23 cellular contexts compared by ENCODE assay signal in genomic region chr10:110962443-110962842, GRCh38. TPM values are rescaled to one million over a fixed set of nuclear protein-coding genes. Genes with fewer than 3 reads are reported as not detected.
DNase-seq lines count a peak whose midpoint lies in the region; ATAC-seq, FAIRE-seq and TF ChIP-seq lines count a peak whose summit lies in the region.
"Had no signal": no experiment of that assay in that cellular context is flagged by ENCODE, and none has a peak within 500 bp of the region (broad histone marks: within the 10 kb centered on the region; RNA-seq: fewer than 3 reads in every experiment).

No MANE protein-coding gene starts in this region.

- no peak overlapping the region for H3K27ac ChIP-seq in pancreas
- H3K27ac ChIP-seq in naive thymus-derived CD4-positive, alpha-beta T cell (ENCODE audit: low read depth, low read length), result no peak overlapping the region
- no peak overlapping the region for H3K27ac ChIP-seq in CD4-positive, alpha-beta T cell (ENCODE audit: low read depth, low read length)
- H3K27ac ChIP-seq: 22Rv1 had no signal

- no peaks in the 10 kb centered on the region for H3K9me3 ChIP-seq in pancreas
- H3K9me3 ChIP-seq in naive thymus-derived CD4-positive, alpha-beta T cell (ENCODE audit: control insufficient read depth in 2 of 3, low read length in 3 of 3), result no peaks in the 10 kb centered on the region
- H3K9me3 ChIP-seq in CD4-positive, alpha-beta T cell (ENCODE audit: control insufficient read depth, low read length), result no peaks in the 10 kb centered on the region
- H3K9me3 ChIP-seq: MG63 had no signal

- peaks cover 12% of the 10 kb centered on the region for H3K4me1 Mint-ChIP-seq in activated T-cell treated with anti-CD3 and anti-CD28 coated beads, Interleukin-2, amount 50 U/mL, for 72 hours (ENCODE audit: low read depth)
- H3K4me1 Mint-ChIP-seq in IgD-negative memory B cell (peaks cover 54 to 61% (median 59%) of the 10 kb centered on the region in 3 donors), memory B cell (peaks cover 34% of the 10 kb centered on the region)
- H3K4me1 Mint-ChIP-seq in naive thymus-derived CD4-positive, alpha-beta T cell, result peaks cover 11 to 90% (median 71%) of the 10 kb centered on the region in 7 donors
- H3K4me1 Mint-ChIP-seq in CD4-positive, alpha-beta T cell (ENCODE audit: low read depth), result peaks cover 75% of the 10 kb centered on the region

- H3K27me3 Mint-ChIP-seq in activated T-cell treated with anti-CD3 and anti-CD28 coated beads, Interleukin-2, amount 50 U/mL, for 72 hours (ENCODE audit: low read depth), result no peaks in the 10 kb centered on the region
- H3K27me3 Mint-ChIP-seq in IgD-negative memory B cell (no peaks in the 10 kb centered on the region), memory B cell (no peaks in the 10 kb centered on the region)
- no peaks in the 10 kb centered on the region for H3K27me3 Mint-ChIP-seq in naive thymus-derived CD4-positive, alpha-beta T cell
- no peaks in the 10 kb centered on the region for H3K27me3 Mint-ChIP-seq in CD4-positive, alpha-beta T cell

- intact Hi-C loops in pancreas (cut with DNase I), result no loop called here
- intact Hi-C loops in naive thymus-derived CD4-positive, alpha-beta T cell (cut with micrococcal nuclease), result loop anchor here in 1 of 2 donors (2.0 kb wide), 1 partner anchor 14 kb away; no protein-coding TSS in a partner anchor
- intact Hi-C loops in CD4-positive, alpha-beta T cell (cut with DNase I, micrococcal nuclease), result no loop called here

- peaks cover 0 to 1% of the 10 kb centered on the region in 2 donors for H3K36me3 Mint-ChIP-seq in activated T-cell treated with anti-CD3 and anti-CD28 coated beads, Interleukin-2, amount 50 U/mL, for 72 hours (ENCODE audit: insufficient read depth in 2 of 2)
- peaks cover 11% of the 10 kb centered on the region for H3K36me3 Mint-ChIP-seq in IgD-negative memory B cell
- peaks cover 17% of the 10 kb centered on the region for H3K36me3 Mint-ChIP-seq in memory B cell
- H3K36me3 Mint-ChIP-seq in naive thymus-derived CD4-positive, alpha-beta T cell, result peaks cover 0 to 31% (median 13%) of the 10 kb centered on the region in 5 donors
- H3K36me3 Mint-ChIP-seq in CD4-positive, alpha-beta T cell (ENCODE audit: low read depth), result peaks cover 22% of the 10 kb centered on the region

- H3K27ac Mint-ChIP-seq in activated T-cell treated with anti-CD3 and anti-CD28 coated beads, Interleukin-2, amount 50 U/mL, for 72 hours, result peak overlapping the region; percentile 6
- H3K27ac Mint-ChIP-seq in IgD-negative memory B cell (peak overlapping the region in 2 of 3 donors; percentile 62 to 81), memory B cell (peak overlapping the region; percentile 63)
- peak overlapping the region in 1 of 9 donors; percentile 1 for H3K27ac Mint-ChIP-seq in naive thymus-derived CD4-positive, alpha-beta T cell
- H3K27ac Mint-ChIP-seq in CD4-positive, alpha-beta T cell, result no peak overlapping the region
- H3K27ac Mint-ChIP-seq: HFFc6 had no signal

- no peaks in the 10 kb centered on the region for H3K36me3 ChIP-seq in pancreas
- no peaks in the 10 kb centered on the region for H3K36me3 ChIP-seq in naive thymus-derived CD4-positive, alpha-beta T cell (ENCODE audit: control insufficient read depth in 2 of 3, insufficient read depth in 3 of 3, low read length in 3 of 3)

- no peak for DNase-seq in activated T-cell treated with anti-CD3 and anti-CD28 coated beads, Interleukin-2, amount 50 U/mL, for 72 hours
- no peak for DNase-seq in activated T-cell treated with anti-CD3 and anti-CD28 coated beads for 4 hours
- no peak for DNase-seq in memory B cell (ENCODE audit: low spot score in 2 of 2)
- no peak for DNase-seq in pancreas
- DNase-seq in naive thymus-derived CD4-positive, alpha-beta T cell, result no peak
- DNase-seq in CD4-positive, alpha-beta T cell, result no peak
- DNase-seq: COR-L47; DMS 273 treated with DMSO at 0.1 percent for 48 hours; HFFc6; IMR-90; Kasumi-1; MG63; NCI-H1048; NCI-H1436 treated with DMSO at 0.1 percent for 48 hours; NCI-H2029 treated with DMSO at 0.1 percent for 48 hours; NCI-H2171; NCI-H748 treated with DMSO at 0.1 percent for 48 hours; NK-92 treated with Interleukin-12 subunit alpha and Interleukin-12 subunit beta, amount 100 ng/mL, for 24 hours; Right ventricle myocardium superior had no signal

- H3K4me3 Mint-ChIP-seq in activated T-cell treated with anti-CD3 and anti-CD28 coated beads, Interleukin-2, amount 50 U/mL, for 72 hours, result no peak overlapping the region
- H3K4me3 Mint-ChIP-seq in IgD-negative memory B cell (peak overlapping the region in 2 of 4 donors; percentile 15 to 56), memory B cell (no peak overlapping the region)
- peak overlapping the region in 3 of 10 donors; percentile 2 to 7 (median 4) for H3K4me3 Mint-ChIP-seq in naive thymus-derived CD4-positive, alpha-beta T cell
- H3K4me3 Mint-ChIP-seq in CD4-positive, alpha-beta T cell, result no peak overlapping the region
- H3K4me3 Mint-ChIP-seq: HFFc6 had no signal

- no peak for TF ChIP-seq CTCF in pancreas (IDR thresholded peaks at IDR 0.05)
- no peak for TF ChIP-seq CTCF in CD4-positive, alpha-beta T cell (IDR thresholded peaks at IDR 0.05)

- 72 to 79% methylated on average over 2 of the region's 2 CpGs for WGBS in pancreas, 2 donors

- no peaks in the 10 kb centered on the region for H3K9me3 Mint-ChIP-seq in activated T-cell treated with anti-CD3 and anti-CD28 coated beads, Interleukin-2, amount 50 U/mL, for 72 hours
- no peaks in the 10 kb centered on the region for H3K9me3 Mint-ChIP-seq in IgD-negative memory B cell
- no peaks in the 10 kb centered on the region for H3K9me3 Mint-ChIP-seq in memory B cell
- H3K9me3 Mint-ChIP-seq in naive thymus-derived CD4-positive, alpha-beta T cell, result no peaks in the 10 kb centered on the region
- H3K9me3 Mint-ChIP-seq in CD4-positive, alpha-beta T cell, result no peaks in the 10 kb centered on the region
- H3K9me3 Mint-ChIP-seq: HFFc6 had no signal

- H3K27me3 ChIP-seq in pancreas, result no peaks in the 10 kb centered on the region
- no peaks in the 10 kb centered on the region for H3K27me3 ChIP-seq in naive thymus-derived CD4-positive, alpha-beta T cell (ENCODE audit: control insufficient read depth in 2 of 2, insufficient read depth in 2 of 2, low read length in 2 of 2)
- no peaks in the 10 kb centered on the region for H3K27me3 ChIP-seq in CD4-positive, alpha-beta T cell (ENCODE audit: control insufficient read depth, insufficient read depth, low read length)
- H3K27me3 ChIP-seq: MG63 had no signal

- FAIRE-seq in pancreas (lab: Jason Lieb, UNC), result no peak
- FAIRE-seq: HTR-8/SVneo had no signal

- H3K4me3 ChIP-seq in pancreas, result no peak overlapping the region
- H3K4me3 ChIP-seq in naive thymus-derived CD4-positive, alpha-beta T cell (ENCODE audit: low read length), result no peak overlapping the region
- H3K4me3 ChIP-seq: MG63 had no signal

- H3K4me1 ChIP-seq in pancreas, result peaks cover 17 to 44% (median 31%) of the 10 kb centered on the region in 3 donors
- H3K4me1 ChIP-seq in naive thymus-derived CD4-positive, alpha-beta T cell (ENCODE audit: control insufficient read depth in 2 of 2, insufficient read depth in 2 of 2, low read length in 2 of 2), result peaks cover 0 to 6% of the 10 kb centered on the region in 2 donors

- POLR2A ChIA-PET in naive thymus-derived CD4-positive, alpha-beta T cell (lab: Charles Lee), result interaction anchor here (0.6 kb wide), 1 partner anchor 159 kb away, joined by 4 read pairs; no protein-coding TSS in a partner anchor
- POLR2A ChIA-PET in CD4-positive, alpha-beta T cell (lab: Charles Lee), result interaction anchor here (0.8 kb wide), 1 partner anchor 14 kb away, joined by 3 read pairs; no protein-coding TSS in a partner anchor

- no peak for ATAC-seq in activated T-cell treated with anti-CD3 and anti-CD28 coated beads, Interleukin-2, amount 50 U/mL, for 72 hours (replicated peaks in 1 of 2)
- ATAC-seq in memory B cell (ENCODE audit: low read depth), result no peak
- no peak for ATAC-seq in pancreas
- no peak for ATAC-seq in naive thymus-derived CD4-positive, alpha-beta T cell
- ATAC-seq in HG03457 (IDR thresholded peaks at IDR 0.05; ENCODE audit: unreplicated experiment), result no peak
- ATAC-seq in CD4-positive, alpha-beta T cell (ENCODE audit: poor library complexity), result no peak

- CTCF ChIA-PET in naive thymus-derived CD4-positive, alpha-beta T cell (lab: Charles Lee), result no interaction called here
- CTCF ChIA-PET in CD4-positive, alpha-beta T cell (lab: Charles Lee), result interaction anchor here (1.2 to 1.4 kb wide), 2 partner anchors 12 to 17 kb away, joined by 3 to 4 read pairs; no protein-coding TSS in a partner anchor

RNA-seq across cellular contexts. Expression of gene SHOC2, which starts 43.0 kb away (rescaled TPM):
- total RNA-seq in activated T-cell treated with anti-CD3 and anti-CD28 coated beads, Interleukin-2, amount 50 U/mL, for 72 hours, result 10 to 100 TPM; 66.1 to 71.3 TPM
- 105 TPM for polyA plus RNA-seq in IgD-negative memory B cell
- 10 to 100 TPM; 22.2 to 39.8 (median 26.4) TPM for total RNA-seq in pancreas
- polyA plus RNA-seq in pancreas, result 10 to 100 TPM in 1 of 2 donors, 1 to 10 TPM in 1; 8.4 to 14.3 TPM
- 10 to 100 TPM; 48.2 to 71.7 (median 60.6) TPM for total RNA-seq in naive thymus-derived CD4-positive, alpha-beta T cell
- polyA plus RNA-seq in naive thymus-derived CD4-positive, alpha-beta T cell, result 10 to 100 TPM; 51.6 to 60.2 TPM
- 10 to 100 TPM; 65.9 to 66.9 TPM for total RNA-seq in CD4-positive, alpha-beta T cell

RNA-seq across cellular contexts. Expression of gene BBIP1, which starts 43.5 kb away (rescaled TPM):
- 10 to 100 TPM; 25.7 to 34.5 TPM for total RNA-seq in activated T-cell treated with anti-CD3 and anti-CD28 coated beads, Interleukin-2, amount 50 U/mL, for 72 hours
- polyA plus RNA-seq in IgD-negative memory B cell (17.6 TPM), pancreas (10 to 100 TPM; 15.0 to 21.1 TPM)
- total RNA-seq in pancreas, result 10 to 100 TPM in 1 of 6 donors, 1 to 10 TPM in 5; 4.2 to 12.4 (median 6.8) TPM
- total RNA-seq in naive thymus-derived CD4-positive, alpha-beta T cell, result 10 to 100 TPM; 22.2 to 64.2 (median 44.6) TPM
- 10 to 100 TPM; 31.5 to 32.5 TPM for polyA plus RNA-seq in naive thymus-derived CD4-positive, alpha-beta T cell
- 10 to 100 TPM; 17.1 to 21.9 TPM for total RNA-seq in CD4-positive, alpha-beta T cell
